In the genomic region with DNA sequence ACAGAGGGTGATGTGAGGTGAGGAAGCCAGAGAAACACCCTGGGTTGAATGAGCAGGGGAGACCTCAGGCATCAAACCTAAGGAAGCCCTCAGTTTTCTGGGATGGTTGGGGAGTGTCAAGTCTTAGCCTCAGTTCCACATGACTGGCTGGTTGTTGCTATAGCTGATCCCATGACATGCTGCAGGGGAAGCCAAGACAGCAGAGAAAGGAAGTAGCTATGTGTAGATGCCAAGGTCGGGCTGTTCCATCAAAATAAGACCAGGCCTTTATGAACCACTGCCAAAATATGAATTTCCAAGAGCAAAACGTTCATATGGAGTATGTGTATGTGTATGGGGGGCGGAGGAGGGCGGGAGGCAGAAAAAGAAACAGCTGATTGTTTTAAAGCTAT, we compare ENCODE assay signal across 11 cellular contexts. TPM values are rescaled to one million over a fixed set of nuclear protein-coding genes. Genes with fewer than 3 reads are reported as not detected.
DNase-seq lines count a peak whose midpoint lies in the region; ATAC-seq, FAIRE-seq and TF ChIP-seq lines count a peak whose summit lies in the region.
"Had no signal": no experiment of that assay in that cellular context is flagged by ENCODE, and none has a peak within 500 bp of the region (broad histone marks: within the 10 kb centered on the region; RNA-seq: fewer than 3 reads in every experiment).

No MANE protein-coding gene starts in this region.

- H3K4me2 ChIP-seq in PC-9 (0 out of 2 replicates have a peak overlapping the region, but pooled peaks have one; percentile 7), H1 (ENCODE audit: insufficient read depth in 1 of 2, low read depth in 2 of 2, low read length in 2 of 2) (no peak overlapping the region)

- no peaks in the 10 kb centered on the region for H3K9me3 ChIP-seq in PC-9 (ENCODE audit: insufficient read depth, low read depth)
- H3K9me3 ChIP-seq in H1 (ENCODE audit: insufficient read depth in 2 of 2, low read depth in 1 of 2, low read length in 1 of 2): no peaks in the 10 kb centered on the region
- no peaks in the 10 kb centered on the region for H3K9me3 ChIP-seq in lung (ENCODE audit: control insufficient read depth in 2 of 2, insufficient read depth in 1 of 2, low read length in 1 of 2)
- H3K9me3 ChIP-seq in testis: no peaks in the 10 kb centered on the region
- H3K9me3 ChIP-seq: ovary had no signal

- no peak overlapping the region for H3K23ac ChIP-seq in H1 (ENCODE audit: insufficient read length)

- TF ChIP-seq RAD21 in H1 (IDR thresholded peaks at IDR 0.05 in 1 of 2, conservative IDR thresholded peaks at IDR 0.05 in 1 of 2; ENCODE audit: low read depth in 2 of 2, low read length in 2 of 2): no peak

- no peak overlapping the region for H3K14ac ChIP-seq in H1 (ENCODE audit: insufficient read length)

- 0 out of 2 replicates have a peak overlapping the region, but pooled peaks have one; percentile 0 for H2BK5ac ChIP-seq in H1 (ENCODE audit: low read depth, low read length)

- H2AFZ ChIP-seq in PC-9: no peak overlapping the region
- H2AFZ ChIP-seq in H1 (ENCODE audit: low read length): no peak overlapping the region

- peaks cover 12% of the 10 kb centered on the region; the same call in 1 of the 2 replicates for H3K79me1 ChIP-seq in H1 (ENCODE audit: low read depth, low read length)

- ATAC-seq in lung (ENCODE audit: insufficient read depth, low FRiP score): no peak
- ATAC-seq in HG02798 (IDR thresholded peaks at IDR 0.05; ENCODE audit: poor library complexity, unreplicated experiment): no peak

- FAIRE-seq in H1 (lab: Jason Lieb, UNC): no peak

- TF ChIP-seq EP300 in H1 (IDR thresholded peaks at IDR 0.05; ENCODE audit: borderline replicate concordance in 1 of 2, low read depth in 2 of 2, low read length in 2 of 2): no peak

- H3K9ac ChIP-seq in H1 (replicated peaks in 1 of 4; ENCODE audit: extremely low read depth in 1 of 4, low read depth in 3 of 4, low read length in 3 of 4): no peak overlapping the region

- H3K9me2 ChIP-seq in PC-9 (ENCODE audit: insufficient read depth): no peaks in the 10 kb centered on the region

- H3K79me2 ChIP-seq in PC-9 (ENCODE audit: low read depth) (peaks cover 91% of the 10 kb centered on the region), H1 (ENCODE audit: control insufficient read depth in 1 of 2, insufficient read depth in 2 of 2, low read length in 2 of 2) (peaks cover 0 to 19% of the 10 kb centered on the region in 2 experiments; a peak in 2 of 4 replicates)

- intact Hi-C loops in PC-9 (cut with micrococcal nuclease; ENCODE audit: unreplicated experiment): no loop called here
- intact Hi-C loops in testis (cut with DNase I; ENCODE audit: low total_unique reads): no loop called here

- H3K23me2 ChIP-seq in H1 (ENCODE audit: low read depth, low read length): no peaks in the 10 kb centered on the region

- CTCF ChIA-PET in PC-9 (lab: Charles Lee) (no interaction called here), H1 (lab: Charles Lee; ENCODE audit: partially characterized antibody) (interaction anchor here (0.6 to 3.0 kb wide), 4 partner anchors 9 to 105 kb away, joined by 3 to 8 read pairs (median 4); no protein-coding TSS in a partner anchor)

- H2AK5ac ChIP-seq in H1 (ENCODE audit: low read depth, low read length): no peak overlapping the region; the same call in 1 of the 2 replicates

- H4K91ac ChIP-seq in H1 (replicated peaks; ENCODE audit: insufficient read length, low read length): no peak overlapping the region

- no peak overlapping the region for H4K5ac ChIP-seq in H1 (ENCODE audit: insufficient read length, low read depth, low read length)

- TF ChIP-seq CTCF in PC-9 (conservative IDR thresholded peaks at IDR 0.05) (no peak), H1 (IDR thresholded peaks at IDR 0.05; ENCODE audit: control extremely low read depth in 1 of 3, insufficient read depth in 1 of 3, low read depth in 1 of 3, low read length in 3 of 3) (no peak), lung (IDR thresholded peaks at IDR 0.05; ENCODE audit: control extremely low read depth, extremely low read depth) (no peak), testis (IDR thresholded peaks at IDR 0.05) (no peak)

- no peak overlapping the region for H3K4ac ChIP-seq in H1 (replicated peaks; ENCODE audit: insufficient read length, low read depth, low read length)

- H3K56ac ChIP-seq in H1 (replicated peaks; ENCODE audit: insufficient read length, low read depth, low read length): no peak overlapping the region

- H3K27me3 ChIP-seq in PC-9 (ENCODE audit: insufficient read depth, low read depth) (no peaks in the 10 kb centered on the region), H1 (replicated peaks in 1 of 4; ENCODE audit: control insufficient read depth in 3 of 4, extremely low read depth in 1 of 4, insufficient read depth in 3 of 4, low read length in 3 of 4) (no peaks in the 10 kb centered on the region), lung (ENCODE audit: control insufficient read depth, insufficient read depth) (no peaks in the 10 kb centered on the region), testis (no peaks in the 10 kb centered on the region)
- H3K27me3 ChIP-seq: ovary had no signal

- peaks cover 25% of the 10 kb centered on the region for H3K36me3 ChIP-seq in PC-9 (ENCODE audit: low read depth)
- peaks cover 0 to 16% (median 10%) of the 10 kb centered on the region in 4 experiments; a peak in 5 of 8 replicates for H3K36me3 ChIP-seq in H1 (ENCODE audit: control insufficient read depth in 2 of 4, insufficient read depth in 4 of 4, low read length in 3 of 4)
- H3K36me3 ChIP-seq in lung (ENCODE audit: control insufficient read depth in 2 of 2, insufficient read depth in 2 of 2, low read length in 2 of 2): peaks cover 7 to 12% of the 10 kb centered on the region in 2 donors
- no peaks in the 10 kb centered on the region for H3K36me3 ChIP-seq in testis (ENCODE audit: low read depth, missing control alignments)
- H3K36me3 ChIP-seq: ovary had no signal

- H3K4me1 ChIP-seq in PC-9 (replicated peaks; ENCODE audit: insufficient read depth) (peaks cover 38% of the 10 kb centered on the region), H1 (replicated peaks in 1 of 4; ENCODE audit: control insufficient read depth in 3 of 4, insufficient read depth in 4 of 4, low read length in 3 of 4) (peaks cover 0 to 4% (median under 1%) of the 10 kb centered on the region in 4 experiments; a peak in 3 of 7 replicates), lung (ENCODE audit: control insufficient read depth in 2 of 2, insufficient read depth in 2 of 2, low read length in 2 of 2) (peaks cover 26 to 42% of the 10 kb centered on the region in 2 donors), testis (peaks cover 28% of the 10 kb centered on the region)

- H3K4me3 ChIP-seq in PC-9 (no peak overlapping the region), H1 (ENCODE audit: extremely low read depth in 1 of 4, insufficient read depth in 2 of 4, low read depth in 3 of 4, low read length in 4 of 4) (no peak overlapping the region), lung (no peak overlapping the region), testis (no peak overlapping the region)
- H3K4me3 ChIP-seq: ovary had no signal

- DNase-seq in PC-9: no peak
- no peak for DNase-seq in H1 (ENCODE audit: low read depth in 1 of 2, low spot score in 2 of 2)
- no peak for DNase-seq in lung (ENCODE audit: low spot score)
- DNase-seq in testis: peak; percentile 73
- no peak for DNase-seq in DMS53 (lab: John Stamatoyannopoulos, UW)
- DNase-seq in middle frontal gyrus (ENCODE audit: extremely low spot score, low spot score): no peak
- DNase-seq in stimulated activated CD4-positive, alpha-beta T cell treated with anti-CD3 and anti-CD28 coated beads, Interleukin-1b, Interleukin-23, amount 100 ng/mL, for 48 hours: no peak
- DNase-seq: activated naive CD4-positive, alpha-beta T cell treated with anti-CD3 and anti-CD28 coated beads for 36 hours had no signal

- 94% methylated on average over 4 of the region's 4 CpGs; no CpG with 5 or more reads in 1 of the 2 experiments for WGBS in H1 (ENCODE audit: extremely low coverage in 1 of 2, insufficient coverage in 1 of 2, insufficient read length in 1 of 2, insufficient replicate concordance in 2 of 2, low coverage in 1 of 2, low lambda C conversion rate in 2 of 2, missing lambda C conversion rate in 1 of 2), 2 experiments
- WGBS in lung, 2 donors: 47 to 52% methylated on average over 4 of the region's 4 CpGs
- WGBS in testis, 2 donors: 47 to 54% methylated on average over 4 of the region's 4 CpGs

- no peak for TF ChIP-seq POLR2A in H1 (IDR thresholded peaks at IDR 0.05; ENCODE audit: control extremely low read depth in 1 of 2, low read depth in 2 of 2, low read length in 2 of 2)
- no peak for TF ChIP-seq POLR2A in testis (IDR thresholded peaks at IDR 0.05)

- H3K27ac ChIP-seq in PC-9 (peak overlapping the region; percentile 67), H1 (ENCODE audit: low read depth, low read length) (no peak overlapping the region; the same call in 1 of the 2 replicates), lung (ENCODE audit: low read depth in 1 of 2, low read length in 1 of 2) (peak overlapping the region; percentile 94 to 95), testis (peak overlapping the region; percentile 64 to 86)
- H3K27ac ChIP-seq: HL-60 had no signal

- H3K18ac ChIP-seq in H1 (ENCODE audit: extremely low read depth, low read length): no peak overlapping the region

- no peak overlapping the region for H2BK120ac ChIP-seq in H1 (replicated peaks; ENCODE audit: low read depth, low read length)

- no peak overlapping the region for H4K8ac ChIP-seq in H1 (ENCODE audit: extremely low read depth, insufficient read depth, low read length)

- H3F3A ChIP-seq in PC-9 (ENCODE audit: insufficient read depth, low read depth): peaks cover 24% of the 10 kb centered on the region; the same call in 1 of the 2 replicates

- H2BK15ac ChIP-seq in H1 (ENCODE audit: low read length): no peak overlapping the region

- H2BK20ac ChIP-seq in H1 (ENCODE audit: low read length): no peak overlapping the region

- H4K20me1 ChIP-seq in PC-9 (ENCODE audit: insufficient read depth): peaks cover 33% of the 10 kb centered on the region
- peaks cover 2 to 7% of the 10 kb centered on the region in 2 experiments for H4K20me1 ChIP-seq in H1 (replicated peaks in 1 of 2; ENCODE audit: control insufficient read depth in 1 of 2, insufficient read depth in 2 of 2, low read length in 2 of 2)

- POLR2A ChIA-PET in PC-9 (lab: Charles Lee; ENCODE audit: unreplicated experiment): no interaction called here
- POLR2A ChIA-PET in H1 (lab: Charles Lee; ENCODE audit: partially characterized antibody): interaction anchor here (0.8 to 1.1 kb wide), 3 partner anchors 9 to 23 kb away, joined by 3 to 4 read pairs (median 4); no protein-coding TSS in a partner anchor

- no TSS peak for BruUV-seq in PC-9 (replicated peaks; lab: Mats Ljungman, UMichigan)

- no peak overlapping the region for H2BK12ac ChIP-seq in H1 (ENCODE audit: low read depth, low read length)

RNA-seq across cellular contexts. Expression of a gene that starts 11.6 kb away (rescaled TPM):
- total RNA-seq in PC-9 (2021) (288 and 291 TPM in 2 replicates), lung (100 to 1,000 TPM; 457 to 833 TPM), testis (100 to 1,000 TPM; 157 to 230 TPM)
- total RNA-seq in H1 (2021; fragmentation: NEBNext Ultra II Directional; extraction: Animal tissue kit (Norgen Biotek cat#: 25700)): 90.3 and 101 TPM in 2 replicates
- polyA plus RNA-seq in H1 (2011; rRNA removed) (38.7 and 63.1 TPM in 2 replicates), lung (100 to 1,000 TPM; 215 to 620 TPM), testis (ENCODE audit: insufficient read depth, low read depth, low replicate concordance) (343 TPM)
- 60.8 TPM for polyA plus RNA-seq in H1 (2011; cell fraction: cytosol; rRNA removed)
- 34.8 TPM for polyA plus RNA-seq in H1 (2011; cell fraction: nucleus; rRNA removed)
- polyA plus RNA-seq in H1 (2012, experiment 1 of 2): 68.1 to 85.4 TPM (median 79.2 TPM) in 4 replicates
- polyA plus RNA-seq in H1 (2012, experiment 2 of 2): 21.8 TPM
- 74.9 TPM for polyA plus RNA-seq in H1 (2013, experiment 1 of 2)
- polyA plus RNA-seq in H1 (2013, experiment 2 of 2): 94.6 TPM
- 96.0 and 153 TPM in 2 replicates for polyA minus RNA-seq in H1 (2011; rRNA and poly(A)+ RNA removed)
- polyA minus RNA-seq in H1 (2011; cell fraction: cytosol; rRNA and poly(A)+ RNA removed): 22.2 TPM
- polyA minus RNA-seq in H1 (2011; cell fraction: nucleus; rRNA and poly(A)+ RNA removed): 33.5 TPM

RNA-seq across cellular contexts. Expression of a gene that starts 24.0 kb away (rescaled TPM):
- total RNA-seq in PC-9 (2021) (0.90 TPM in 1 of 2 replicates, not detected in the other), lung (1 to 10 TPM in 1 of 2 donors, not detected in 1; 3.6 TPM), testis (under 1 TPM in 1 of 2 donors, not detected in 1; 0.81 TPM)
- not detected in 2 replicates for total RNA-seq in H1 (2021; fragmentation: NEBNext Ultra II Directional; extraction: Animal tissue kit (Norgen Biotek cat#: 25700))
- polyA plus RNA-seq in H1 (2011; rRNA removed) (not detected in 2 replicates), lung (under 1 TPM in 1 of 2 donors, not detected in 1; 0.58 TPM), testis (ENCODE audit: insufficient read depth, low read depth, low replicate concordance) (12.8 TPM)
- polyA plus RNA-seq in H1 (2011; cell fraction: cytosol; rRNA removed): not detected
- polyA plus RNA-seq in H1 (2011; cell fraction: nucleus; rRNA removed): not detected
- not detected in 4 replicates for polyA plus RNA-seq in H1 (2012, experiment 1 of 2)
- polyA plus RNA-seq in H1 (2012, experiment 2 of 2): not detected
- not detected for polyA plus RNA-seq in H1 (2013, experiment 1 of 2)
- polyA plus RNA-seq in H1 (2013, experiment 2 of 2): not detected
- not detected in 2 replicates for polyA minus RNA-seq in H1 (2011; rRNA and poly(A)+ RNA removed)
- not detected for polyA minus RNA-seq in H1 (2011; cell fraction: cytosol; rRNA and poly(A)+ RNA removed)
- polyA minus RNA-seq in H1 (2011; cell fraction: nucleus; rRNA and poly(A)+ RNA removed): 1.7 TPM
- total RNA-seq: activated naive CD4-positive, alpha-beta T cell treated with anti-CD3 and anti-CD28 coated beads for 36 hours had no signal
- polyA plus RNA-seq: ovary had no signal

RNA-seq across cellular contexts. Expression of a gene that starts 49.7 kb away (rescaled TPM):
- total RNA-seq in PC-9 (2021) (28.3 and 32.9 TPM in 2 replicates), lung (10 to 100 TPM; 23.0 to 46.4 TPM), testis (10 to 100 TPM; 27.2 to 39.3 TPM)
- 19.7 and 25.7 TPM in 2 replicates for total RNA-seq in H1 (2021; fragmentation: NEBNext Ultra II Directional; extraction: Animal tissue kit (Norgen Biotek cat#: 25700))
- polyA plus RNA-seq in H1 (2011; rRNA removed) (11.8 and 15.9 TPM in 2 replicates), lung (10 to 100 TPM; 13.6 to 23.8 TPM), testis (ENCODE audit: insufficient read depth, low read depth, low replicate concordance) (44.8 TPM)
- 20.6 TPM for polyA plus RNA-seq in H1 (2011; cell fraction: cytosol; rRNA removed)
- 7.3 TPM for polyA plus RNA-seq in H1 (2011; cell fraction: nucleus; rRNA removed)
- 16.4 to 30.8 TPM (median 22.8 TPM) in 4 replicates for polyA plus RNA-seq in H1 (2012, experiment 1 of 2)
- polyA plus RNA-seq in H1 (2012, experiment 2 of 2): 2.0 TPM
- 10.9 TPM for polyA plus RNA-seq in H1 (2013, experiment 1 of 2)
- 11.4 TPM for polyA plus RNA-seq in H1 (2013, experiment 2 of 2)
- 24.8 and 31.2 TPM in 2 replicates for polyA minus RNA-seq in H1 (2011; rRNA and poly(A)+ RNA removed)
- 17.8 TPM for polyA minus RNA-seq in H1 (2011; cell fraction: cytosol; rRNA and poly(A)+ RNA removed)
- polyA minus RNA-seq in H1 (2011; cell fraction: nucleus; rRNA and poly(A)+ RNA removed): 14.3 TPM
